Comparison of ENCODE assay signal across 21 cellular contexts in genomic region chr3:119950666-119951325, GRCh38.
DNase-seq lines count a peak whose midpoint lies in the region; ATAC-seq and TF ChIP-seq lines count a peak whose summit lies in the region.
"Had no signal": no experiment of that assay in that cellular context is flagged by ENCODE, and none has a peak within 500 bp of the region (broad histone marks: within the 10 kb centered on the region; RNA-seq: fewer than 3 reads in every experiment).

No MANE protein-coding gene starts in this region.

- ATAC-seq in heart left ventricle (peak in 3 of 4 donors; percentile 51 to 59 (median 52)), HG03139 (IDR thresholded peaks at IDR 0.05; ENCODE audit: unreplicated experiment) (no peak)
- ATAC-seq in effector memory CD8-positive, alpha-beta T cell (replicated peaks): no peak
- ATAC-seq: HCT116, Panc1 had no signal

- H3K27me3 ChIP-seq in heart left ventricle (no peaks in the 10 kb centered on the region), osteoblast (ENCODE audit: insufficient read depth, low read length) (no peaks in the 10 kb centered on the region)
- H3K27me3 ChIP-seq: SJCRH30 had no signal

- peaks cover 20 to 48% of the 10 kb centered on the region in 2 donors for H3K4me1 Mint-ChIP-seq in effector memory CD8-positive, alpha-beta T cell (ENCODE audit: low read depth in 2 of 2)
- H3K4me1 Mint-ChIP-seq: CD14-positive monocyte had no signal

- DNase-seq in heart left ventricle: no peak
- no peak for DNase-seq in cardiac septum (ENCODE audit: low spot score)
- DNase-seq in effector memory CD8-positive, alpha-beta T cell: no peak
- peak; percentile 5 for DNase-seq in osteoblast (ENCODE audit: insufficient read length, low spot score, missing footprints)
- no peak for DNase-seq in NAMALWA (ENCODE audit: low spot score)
- DNase-seq in D341Med (ENCODE audit: low spot score): no peak
- DNase-seq: GM23248; NCI-H1105 treated with DMSO at 0.1 percent for 48 hours; NCI-H2029 treated with DMSO at 0.1 percent for 48 hours; NCI-H2171; NCI-H345; NCI-H524; NCI-H774; NK-92 treated with Interleukin-12 subunit alpha and Interleukin-12 subunit beta, amount 100 ng/mL, for 24 hours; SJCRH30 had no signal

- H3K4me3 ChIP-seq in heart left ventricle (no peak overlapping the region), osteoblast (ENCODE audit: insufficient read depth, low read length) (no peak overlapping the region)
- H3K4me3 ChIP-seq: GM23248, SJCRH30 had no signal

- TF ChIP-seq CTCF in heart left ventricle (IDR thresholded peaks at IDR 0.05) (no peak), osteoblast (IDR thresholded peaks at IDR 0.05; ENCODE audit: extremely low read depth, low read depth, low read length) (no peak)

- H3K4me3 Mint-ChIP-seq in effector memory CD8-positive, alpha-beta T cell: no peak overlapping the region
- H3K4me3 Mint-ChIP-seq: B cell, CD14-positive monocyte, IgD-negative memory B cell had no signal

- peak overlapping the region; percentile 16 for H3K27ac Mint-ChIP-seq in effector memory CD8-positive, alpha-beta T cell
- H3K27ac Mint-ChIP-seq: B cell, IgD-negative memory B cell had no signal

- peaks cover 74% of the 10 kb centered on the region for H3K79me2 ChIP-seq in osteoblast (ENCODE audit: insufficient read depth, low read length)

- H3K27me3 Mint-ChIP-seq in effector memory CD8-positive, alpha-beta T cell: no peaks in the 10 kb centered on the region
- H3K27me3 Mint-ChIP-seq: B cell, IgD-negative memory B cell had no signal

- peaks cover 0 to 6% (median 0%) of the 10 kb centered on the region in 9 donors for H3K36me3 ChIP-seq in heart left ventricle
- H3K36me3 ChIP-seq in osteoblast (ENCODE audit: insufficient read depth, low read length): no peaks in the 10 kb centered on the region

- peaks cover 7% of the 10 kb centered on the region for H3K36me3 Mint-ChIP-seq in effector memory CD8-positive, alpha-beta T cell (ENCODE audit: insufficient read depth)

- intact Hi-C loops in heart left ventricle (cut with DNase I) (no loop called here), cardiac septum (cut with DNase I) (no loop called here)

- TF ChIP-seq POLR2A in heart left ventricle (IDR thresholded peaks at IDR 0.05): no peak

- no peak overlapping the region for H3K4me2 ChIP-seq in osteoblast (ENCODE audit: insufficient read depth, low read length)

- WGBS in heart left ventricle, 4 donors: 84 to 95% (median 91%) methylated on average over 3 of the region's 3 CpGs

- no peaks in the 10 kb centered on the region for H3K9me3 ChIP-seq in heart left ventricle
- no peaks in the 10 kb centered on the region for H3K9me3 ChIP-seq in osteoblast (ENCODE audit: low read depth, low read length)
- H3K9me3 ChIP-seq: SJCRH30 had no signal

- H4K20me1 ChIP-seq in osteoblast (ENCODE audit: insufficient read depth, low read length): peaks cover 42% of the 10 kb centered on the region

- no peak overlapping the region for H2AFZ ChIP-seq in osteoblast (ENCODE audit: low read length)
- H2AFZ ChIP-seq: GM23248 had no signal

- H3K27ac ChIP-seq in heart left ventricle: no peak overlapping the region
- no peak overlapping the region for H3K27ac ChIP-seq in osteoblast (ENCODE audit: low read depth, low read length)
- H3K27ac ChIP-seq: GM23248, SJCRH30 had no signal

- peaks cover 0 to 27% (median 15%) of the 10 kb centered on the region in 12 donors for H3K4me1 ChIP-seq in heart left ventricle
- no peaks in the 10 kb centered on the region for H3K4me1 ChIP-seq in osteoblast (ENCODE audit: insufficient read depth, low read length)
- H3K4me1 ChIP-seq: SJCRH30 had no signal

- no peaks in the 10 kb centered on the region for H3K9me3 Mint-ChIP-seq in effector memory CD8-positive, alpha-beta T cell
- H3K9me3 Mint-ChIP-seq: CD14-positive monocyte, IgD-negative memory B cell had no signal

Comparison
In these comparisons a context has a peak if more than half of its experiments do, and no peak if none do; other contexts are left out.
1. ATAC-seq: peak in heart left ventricle (3 of 4); none in effector memory CD8-positive, alpha-beta T cell (single experiment) and HG03139 (single experiment).